19 cellular contexts compared by ENCODE assay signal in the genomic region with DNA sequence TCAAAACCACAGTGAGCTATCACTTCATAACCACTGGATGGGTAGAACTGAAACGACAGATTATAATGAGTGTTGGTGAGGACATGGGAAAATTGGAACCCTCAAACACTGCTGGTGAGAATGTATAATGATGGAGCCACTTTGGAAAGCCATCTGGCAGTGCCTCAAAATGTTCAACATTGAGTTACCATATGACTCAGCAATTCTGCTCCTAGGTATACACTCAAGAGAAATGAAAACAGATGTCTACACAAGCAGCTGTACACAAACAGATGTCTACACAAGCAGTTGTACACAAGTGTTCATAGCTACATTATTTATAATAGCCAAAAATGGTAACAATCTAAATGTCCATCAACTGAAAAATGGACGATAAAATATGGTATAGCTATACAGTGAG.
DNase-seq lines count a peak whose midpoint lies in the region; FAIRE-seq and TF ChIP-seq lines count a peak whose summit lies in the region.
"Had no signal": no experiment of that assay in that cellular context is flagged by ENCODE, and none has a peak within 500 bp of the region (broad histone marks: within the 10 kb centered on the region; RNA-seq: fewer than 3 reads in every experiment).

No MANE protein-coding gene starts in this region.

- no peak for TF ChIP-seq POLR2A in GM12891 (IDR thresholded peaks at IDR 0.05; ENCODE audit: low read depth, low read length)

- H3K4me3 ChIP-seq in HFF-Myc (replicated peaks; ENCODE audit: low read depth, low read length) (no peak overlapping the region), fibroblast of mammary gland (ENCODE audit: control insufficient read depth, low read depth, low read length) (no peak overlapping the region)
- H3K4me3 ChIP-seq: BLaER1 treated with 17β-estradiol and CSF1 and Interleukin-3, amounts not matched to agents 10 nM and 100 nM had no signal

- FAIRE-seq in GM12891 (lab: Jason Lieb, UNC): no peak
- FAIRE-seq in RCC 7860 (lab: Jason Lieb, UNC): no peak
- FAIRE-seq: GM19239 had no signal

- DNase-seq in DMS53 (lab: John Stamatoyannopoulos, UW) (peak; percentile 50), DMS53 treated with DMSO at 0.1 percent for 48 hours (lab: John Stamatoyannopoulos, UW; ENCODE audit: unreplicated experiment) (no peak), HFF-Myc (ENCODE audit: extremely low read depth, low read depth) (peak; percentile 22), RPMI7951 (ENCODE audit: low read depth) (peak; percentile 33), fibroblast of mammary gland (ENCODE audit: low read depth) (peak; percentile 17), GM12891 (ENCODE audit: insufficient read length, low spot score) (no peak), RCC 7860 (ENCODE audit: low spot score) (no peak)
- DNase-seq in activated T-cell treated with anti-CD3 and anti-CD28 coated beads, Interleukin-2, amount 50 U/mL, for 48 hours: no peak
- DNase-seq: 8988T; Calu3; CD8-positive, alpha-beta T cell; DMS79 treated with DMSO at 0.1 percent for 48 hours; GF-D8; GOT3; H9; Karpas-422; KBM-7 had no signal

- TF ChIP-seq CTCF in HFF-Myc (IDR thresholded peaks at IDR 0.05; ENCODE audit: low read depth, low read length, missing control alignments) (no peak), fibroblast of mammary gland (conservative IDR thresholded peaks at IDR 0.05; ENCODE audit: control insufficient read depth, insufficient read depth, low read depth, low read length) (no peak)

TF ChIP-seq in GM12891, 5 proteins besides CTCF, POLR2A, EP300 and RAD21:
- TF ChIP-seq SPI1 (IDR thresholded peaks at IDR 0.05; ENCODE audit: low read depth, low read length) (no peak), POLR2AphosphoS5 (IDR thresholded peaks at IDR 0.05; ENCODE audit: low read depth, low read length) (no peak), POU2F2 (IDR thresholded peaks at IDR 0.05; ENCODE audit: low read depth, low read length) (no peak), PAX5 (IDR thresholded peaks at IDR 0.05; ENCODE audit: insufficient read depth, low read length, severe bottlenecking) (no peak), TAF1 (IDR thresholded peaks at IDR 0.05; ENCODE audit: low read depth, low read length) (no peak)

Comparison
In these comparisons a context has a peak if more than half of its experiments do, and no peak if none do; other contexts are left out.
1. DNase-seq: peak in DMS53 (single experiment), HFF-Myc (single experiment), RPMI7951 (single experiment) and fibroblast of mammary gland (single experiment); none in DMS53 treated with DMSO at 0.1 percent for 48 hours (single experiment), GM12891 (single experiment), activated T-cell treated with anti-CD3 and anti-CD28 coated beads, Interleukin-2, amount 50 U/mL, for 48 hours (0 of 2) and RCC 7860 (single experiment).